9 cellular contexts compared by ENCODE assay signal in genomic region chr6:30725713-30726505, GRCh38. TPM values are rescaled to one million over a fixed set of nuclear protein-coding genes. Genes with fewer than 3 reads are reported as not detected.
DNase-seq lines count a peak whose midpoint lies in the region; ATAC-seq and TF ChIP-seq lines count a peak whose summit lies in the region.
"Had no signal": no experiment of that assay in that cellular context is flagged by ENCODE, and none has a peak within 500 bp of the region (broad histone marks: within the 10 kb centered on the region; RNA-seq: fewer than 3 reads in every experiment).

No MANE protein-coding gene starts in this region.

- no peak overlapping the region for H3K4me3 ChIP-seq in smooth muscle cell
- H3K4me3 ChIP-seq in left lung, result no peak overlapping the region

- peaks cover 70% of the 10 kb centered on the region for H4K20me1 ChIP-seq in smooth muscle cell (ENCODE audit: low read depth)

- peak overlapping the region; percentile 41 for H3K27ac ChIP-seq in cingulate gyrus (ENCODE audit: low read depth, low read length)
- H3K27ac ChIP-seq in smooth muscle cell (ENCODE audit: low read depth), result peak overlapping the region; percentile 41
- H3K27ac ChIP-seq in left lung, result peak overlapping the region in 1 of 2 donors; percentile 10
- H3K27ac ChIP-seq: parathyroid adenoma had no signal

- intact Hi-C loops in left lung (cut with DNase I), result no loop called here

- TF ChIP-seq CTCF in smooth muscle cell (IDR thresholded peaks at IDR 0.05; ENCODE audit: borderline replicate concordance, insufficient read depth, poor library complexity, severe bottlenecking) (no peak), left lung (IDR thresholded peaks at IDR 0.05) (no peak)

- H3K4me1 ChIP-seq in smooth muscle cell (ENCODE audit: low read depth) (peaks cover 18% of the 10 kb centered on the region), left lung (peaks cover 12 to 64% of the 10 kb centered on the region in 2 donors)

- H3K27me3 ChIP-seq in smooth muscle cell (ENCODE audit: low read depth) (no peaks in the 10 kb centered on the region), left lung (no peaks in the 10 kb centered on the region)

- no peaks in the 10 kb centered on the region for H3K9me3 ChIP-seq in smooth muscle cell (replicated peaks; ENCODE audit: low read depth)
- H3K9me3 ChIP-seq in left lung, result no peaks in the 10 kb centered on the region

- H3F3A ChIP-seq in smooth muscle cell (ENCODE audit: low read depth), result peaks cover 72% of the 10 kb centered on the region

- peaks cover 37% of the 10 kb centered on the region for H3K79me2 ChIP-seq in smooth muscle cell (ENCODE audit: low read depth)

- no peak for ATAC-seq in left lung

- H3K9ac ChIP-seq in smooth muscle cell (ENCODE audit: low read depth), result no peak overlapping the region
- H3K9ac ChIP-seq: parathyroid adenoma had no signal

- WGBS in smooth muscle cell (ENCODE audit: low lambda C conversion rate), result 50% methylated on average over 3 of the region's 3 CpGs

- H2AFZ ChIP-seq in smooth muscle cell (ENCODE audit: low read depth), result no peak overlapping the region
- H2AFZ ChIP-seq: parathyroid adenoma had no signal

- no peaks in the 10 kb centered on the region for H3K36me3 ChIP-seq in smooth muscle cell (ENCODE audit: low read depth)
- H3K36me3 ChIP-seq in left lung, result peaks cover 8 to 93% of the 10 kb centered on the region in 2 donors

- H3K4me2 ChIP-seq in smooth muscle cell, result no peak overlapping the region

- peak; percentile 73 for DNase-seq in activated CD8-positive, alpha-beta memory T cell treated with anti-CD3 and anti-CD28 coated beads for 24 hours
- no peak for DNase-seq in activated CD8-positive, alpha-beta memory T cell treated with anti-CD3 and anti-CD28 coated beads, Interleukin-2, amount 50 U/mL, for 4 hours
- DNase-seq in NCI-H82 treated with DMSO at 0.1 percent for 48 hours (lab: John Stamatoyannopoulos, UW; ENCODE audit: unreplicated experiment) (peak; percentile 39), smooth muscle cell (lab: John Stamatoyannopoulos, UW; ENCODE audit: unreplicated experiment) (no peak), GF-D8 (lab: John Stamatoyannopoulos, UW) (no peak), foreskin melanocyte (no peak), left lung (no peak)

RNA-seq across cellular contexts. Expression of gene TUBB, which starts 5.8 kb away (rescaled TPM):
- total RNA-seq in smooth muscle cell, result 1,002 and 1,039 TPM in 2 replicates
- 855 and 1,009 TPM in 2 replicates for polyA plus RNA-seq in smooth muscle cell
- 100 to 1,000 TPM; 409 to 602 TPM for total RNA-seq in left lung

RNA-seq across cellular contexts. Expression of gene MDC1, which starts 8.8 kb away (rescaled TPM):
- total RNA-seq in smooth muscle cell (6.9 and 7.0 TPM in 2 replicates), left lung (10 to 100 TPM; 28.2 to 38.6 TPM)
- polyA plus RNA-seq in smooth muscle cell, result 17.1 and 19.0 TPM in 2 replicates

RNA-seq across cellular contexts. Expression of gene FLOT1, which starts 16.6 kb away (rescaled TPM):
- total RNA-seq in smooth muscle cell (79.8 and 87.6 TPM in 2 replicates), left lung (100 to 1,000 TPM; 148 to 206 TPM)
- 117 and 146 TPM in 2 replicates for polyA plus RNA-seq in smooth muscle cell

RNA-seq across cellular contexts. Expression of gene IER3, which starts 18.4 kb away (rescaled TPM):
- total RNA-seq in smooth muscle cell (732 and 736 TPM in 2 replicates), left lung (10 to 100 TPM; 36.1 to 77.0 TPM)
- polyA plus RNA-seq in smooth muscle cell, result 708 and 811 TPM in 2 replicates

RNA-seq across cellular contexts. Expression of gene NRM, which starts 35.1 kb away (rescaled TPM):
- total RNA-seq in smooth muscle cell (14.6 and 25.8 TPM in 2 replicates), left lung (10 to 100 TPM; 13.1 to 17.4 TPM)
- 28.5 and 31.8 TPM in 2 replicates for polyA plus RNA-seq in smooth muscle cell

Comparison
In these comparisons a context has a peak if more than half of its experiments do, and no peak if none do; other contexts are left out.
1. DNase-seq: peak in activated CD8-positive, alpha-beta memory T cell treated with anti-CD3 and anti-CD28 coated beads for 24 hours (single experiment) and NCI-H82 treated with DMSO at 0.1 percent for 48 hours (single experiment); none in activated CD8-positive, alpha-beta memory T cell treated with anti-CD3 and anti-CD28 coated beads, Interleukin-2, amount 50 U/mL, for 4 hours (single experiment), smooth muscle cell (single experiment), GF-D8 (single experiment), foreskin melanocyte (single experiment) and left lung (0 of 2).